Comparison of ENCODE assay signal across 29 cellular contexts in genomic region chr10:101856626-101857025, GRCh38. TPM values are rescaled to one million over a fixed set of nuclear protein-coding genes. Genes with fewer than 3 reads are reported as not detected.
DNase-seq lines count a peak whose midpoint lies in the region; ATAC-seq, FAIRE-seq and TF ChIP-seq lines count a peak whose summit lies in the region.
"Had no signal": no experiment of that assay in that cellular context is flagged by ENCODE, and none has a peak within 500 bp of the region (broad histone marks: within the 10 kb centered on the region; RNA-seq: fewer than 3 reads in every experiment).

No MANE protein-coding gene starts in this region.

- peak overlapping the region; percentile 10 for H3K4me2 ChIP-seq in endothelial cell of umbilical vein (ENCODE audit: insufficient read depth, low read length)

- no peaks in the 10 kb centered on the region for H3K9me1 ChIP-seq in endothelial cell of umbilical vein (replicated peaks; ENCODE audit: control insufficient read depth, extremely low read depth, insufficient read depth, low read length)

- H3K9me3 ChIP-seq in endothelial cell of umbilical vein (replicated peaks; ENCODE audit: control insufficient read depth, insufficient read depth, low read length) = no peaks in the 10 kb centered on the region
- H3K9me3 ChIP-seq: thyroid gland had no signal

- no peak overlapping the region for H3K27ac Mint-ChIP-seq in T-cell
- H3K27ac Mint-ChIP-seq: activated CD4-positive, alpha-beta T cell treated with anti-CD3 and anti-CD28 coated beads, Interleukin-2, amount 10 ng/mL, durations not matched to agents 24 days and 14 days; activated naive CD4-positive, alpha-beta T cell treated with anti-CD3 and anti-CD28 coated beads for 36 hours; CD8-positive, alpha-beta memory T cell; natural killer cell had no signal

- BruUV-seq in endothelial cell of umbilical vein (replicated peaks; lab: Mats Ljungman, UMichigan) = no TSS peak

- H4K20me1 ChIP-seq in endothelial cell of umbilical vein (replicated peaks; ENCODE audit: control insufficient read depth, extremely low read depth, insufficient read depth, low read length) = no peaks in the 10 kb centered on the region

- H3K27me3 ChIP-seq in endothelial cell of umbilical vein (ENCODE audit: control insufficient read depth in 2 of 2, insufficient read depth in 2 of 2, low read length in 2 of 2) = no peaks in the 10 kb centered on the region
- H3K27me3 ChIP-seq: dorsolateral prefrontal cortex, thyroid gland had no signal

- no peaks in the 10 kb centered on the region for H3K79me2 ChIP-seq in endothelial cell of umbilical vein (ENCODE audit: control insufficient read depth, insufficient read depth, low read length)

- H2AFZ ChIP-seq in endothelial cell of umbilical vein (ENCODE audit: low read depth, low read length) = no peak overlapping the region

- peaks cover 38% of the 10 kb centered on the region for H3K36me3 Mint-ChIP-seq in T-cell

- intact Hi-C loops in endothelial cell of umbilical vein (cut with micrococcal nuclease) = no loop called here

- H3K4me3 Mint-ChIP-seq in T-cell = no peak overlapping the region
- H3K4me3 Mint-ChIP-seq: activated CD4-positive, alpha-beta T cell treated with anti-CD3 and anti-CD28 coated beads, Interleukin-2, amount 10 ng/mL, durations not matched to agents 24 days and 14 days; activated naive CD4-positive, alpha-beta T cell treated with anti-CD3 and anti-CD28 coated beads for 36 hours; CD8-positive, alpha-beta memory T cell; immature natural killer cell; natural killer cell had no signal

- H3K4me1 Mint-ChIP-seq in T-cell = peaks cover 10 to 12% (median 11%) of the 10 kb centered on the region in 3 donors

- H3K4me3 ChIP-seq in endothelial cell of umbilical vein (replicated peaks in 1 of 3; ENCODE audit: insufficient read depth in 1 of 3, low read depth in 1 of 3, low read length in 3 of 3) = no peak overlapping the region
- H3K4me3 ChIP-seq: dorsolateral prefrontal cortex, thyroid gland had no signal

- POLR2A ChIA-PET in endothelial cell of umbilical vein (lab: Charles Lee) (no interaction called here), T-cell (lab: Charles Lee) (interaction anchor here in 1 of 2 donors (0.6 kb wide), 1 partner anchor 28 kb away, joined by 5 read pairs; no protein-coding TSS in a partner anchor)

- no peak overlapping the region for H3K9ac ChIP-seq in endothelial cell of umbilical vein (replicated peaks; ENCODE audit: extremely low read depth, insufficient read depth, low read length)

- peaks cover 12% of the 10 kb centered on the region for H3K4me1 ChIP-seq in endothelial cell of umbilical vein (ENCODE audit: control insufficient read depth, extremely low read depth, insufficient read depth, low read length)
- H3K4me1 ChIP-seq: thyroid gland had no signal

- H3K27ac ChIP-seq in endothelial cell of umbilical vein (ENCODE audit: insufficient read depth, low read depth, low read length) = no peak overlapping the region
- H3K27ac ChIP-seq: dorsolateral prefrontal cortex, thyroid gland had no signal

- ATAC-seq in T-cell (replicated peaks in 1 of 4) = no peak
- ATAC-seq: natural killer cell had no signal

- peak; percentile 97 for FAIRE-seq in endothelial cell of umbilical vein (lab: Jason Lieb, UNC)
- no peak for FAIRE-seq in GM12891 (lab: Jason Lieb, UNC)
- FAIRE-seq: frontal cortex, H54 had no signal

- peaks cover 4 to 11% (median 8%) of the 10 kb centered on the region in 3 donors for H3K9me3 Mint-ChIP-seq in T-cell

- no peak for TF ChIP-seq CTCF in endothelial cell of umbilical vein (IDR thresholded peaks at IDR 0.05; ENCODE audit: extremely low read depth in 1 of 2, insufficient read depth in 1 of 2, low read depth in 1 of 2, low read length in 2 of 2)

- dilution Hi-C loops in endothelial cell of umbilical vein (cut with MboI; ENCODE audit: extremely low pct_ligation_motif_present, low sequenced_read_pairs) = no loop called here

- TF ChIP-seq POLR2A in endothelial cell of umbilical vein (IDR thresholded peaks at IDR 0.05; ENCODE audit: low read depth, low read length) = no peak
- TF ChIP-seq POLR2A in GM12891 (IDR thresholded peaks at IDR 0.05; ENCODE audit: low read depth, low read length) = no peak

- no peaks in the 10 kb centered on the region for H3K36me3 ChIP-seq in endothelial cell of umbilical vein (ENCODE audit: control insufficient read depth in 2 of 2, extremely low read depth in 1 of 2, insufficient read depth in 2 of 2, low read length in 2 of 2)
- H3K36me3 ChIP-seq: thyroid gland had no signal

- CTCF ChIA-PET in endothelial cell of umbilical vein (lab: Charles Lee) (interaction anchor here (0.6 to 5.9 kb wide), 6 partner anchors 8 to 153 kb away, joined by 3 to 43 read pairs (median 12); partner anchors contain the start of gene KCNIP2), T-cell (lab: Charles Lee) (interaction anchor here in 1 of 2 donors (0.6 kb wide), 1 partner anchor 789 kb away, joined by 3 read pairs; no protein-coding TSS in a partner anchor)

- no peaks in the 10 kb centered on the region for H3K27me3 Mint-ChIP-seq in T-cell
- H3K27me3 Mint-ChIP-seq: activated CD4-positive, alpha-beta T cell treated with anti-CD3 and anti-CD28 coated beads, Interleukin-2, amount 10 ng/mL, durations not matched to agents 24 days and 14 days; CD8-positive, alpha-beta memory T cell had no signal

- DNase-seq in EL (peak; percentile 38), LHCN-M2 (ENCODE audit: low read depth) (peak; percentile 56), endothelial cell of umbilical vein (ENCODE audit: low read depth, low spot score) (peak; percentile 67), pulmonary artery endothelial cell (ENCODE audit: low read depth, low spot score) (peak; percentile 17), NCI-H2227 treated with DMSO at 0.1 percent for 48 hours (lab: John Stamatoyannopoulos, UW) (no peak), T-cell (no peak), GM12891 (ENCODE audit: insufficient read length, low spot score) (no peak)
- DNase-seq: activated CD4-positive, alpha-beta T cell treated with anti-CD3 and anti-CD28 coated beads, Interleukin-2, amount 10 ng/mL, durations not matched to agents 24 days and 14 days; activated naive CD4-positive, alpha-beta T cell treated with anti-CD3 and anti-CD28 coated beads for 36 hours; activated T-cell treated with anti-CD3 and anti-CD28 coated beads, Interleukin-2, amount 50 U/mL, for 48 hours; anterior cingulate cortex; CD8-positive, alpha-beta memory T cell; central memory CD4-positive, alpha-beta T cell; dorsolateral prefrontal cortex; GDM1; hippocampal formation; immature natural killer cell; Kasumi-1; natural killer cell; NCI-H1092; NCI-H1930; NCI-H226; NCI-H774; stimulated activated CD4-positive, alpha-beta T cell treated with anti-CD3 and anti-CD28 coated beads, Interleukin-12 subunit alpha, Interleukin-12 subunit beta, amount 100 ng/mL, for 4 hours; stimulated activated CD4-positive, alpha-beta T cell treated with anti-CD3 and anti-CD28 coated beads, Interleukin-4, amount 100 ng/mL, for 4 hours; stimulated activated naive CD4-positive, alpha-beta T cell treated with Interleukin-2 at 50 U/mL for 16 hours; thyroid gland had no signal

TF ChIP-seq in endothelial cell of umbilical vein, 7 proteins besides CTCF, POLR2A, EP300 and RAD21:
- peak; percentile 75 for TF ChIP-seq FOS (IDR thresholded peaks at IDR 0.05; ENCODE audit: borderline replicate concordance, insufficient read depth, low read length)
- peak; percentile 31 for TF ChIP-seq JUN (IDR thresholded peaks at IDR 0.05; ENCODE audit: borderline replicate concordance, insufficient read depth, insufficient read length, low read depth)
- no peak for TF ChIP-seq MYC (IDR thresholded peaks at IDR 0.05; ENCODE audit: low read depth, low read length)

TF ChIP-seq in GM12891, 5 proteins besides CTCF, POLR2A, EP300 and RAD21:
- TF ChIP-seq SPI1 (IDR thresholded peaks at IDR 0.05; ENCODE audit: low read depth, low read length) (no peak), POLR2AphosphoS5 (IDR thresholded peaks at IDR 0.05; ENCODE audit: low read depth, low read length) (no peak), TAF1 (IDR thresholded peaks at IDR 0.05; ENCODE audit: low read depth, low read length) (no peak), PAX5 (IDR thresholded peaks at IDR 0.05; ENCODE audit: insufficient read depth, low read length, severe bottlenecking) (no peak), POU2F2 (IDR thresholded peaks at IDR 0.05; ENCODE audit: low read depth, low read length) (no peak)

RNA-seq across cellular contexts. Expression of gene KCNIP2, which starts 13.0 kb away (rescaled TPM):
- 0.17 and 0.26 TPM in 2 replicates for total RNA-seq in LHCN-M2 (2014; rRNA removed)
- polyA plus RNA-seq in LHCN-M2 (2012) = 0.38 TPM
- 2.2 and 3.0 TPM in 2 replicates for total RNA-seq in endothelial cell of umbilical vein
- polyA plus RNA-seq in endothelial cell of umbilical vein = 0.36 and 0.65 TPM in 2 replicates
- 0.05 and 0.11 TPM in 2 replicates for polyA plus RNA-seq in endothelial cell of umbilical vein (2011; cell fraction: cytosol; rRNA removed)
- 3.6 and 3.8 TPM in 2 replicates for polyA plus RNA-seq in endothelial cell of umbilical vein (2011; cell fraction: nucleus; rRNA removed)
- 0.46 and 0.50 TPM in 2 replicates for polyA plus RNA-seq in endothelial cell of umbilical vein (2012)
- 1.4 and 4.7 TPM in 2 replicates for polyA minus RNA-seq in endothelial cell of umbilical vein
- not detected for polyA minus RNA-seq in endothelial cell of umbilical vein (2011; cell fraction: cytosol; rRNA and poly(A)+ RNA removed)
- polyA minus RNA-seq in endothelial cell of umbilical vein (2011; cell fraction: nucleus; rRNA and poly(A)+ RNA removed) = 2.5 and 3.0 TPM in 2 replicates
- total RNA-seq in pulmonary artery endothelial cell = 0.07 and 0.25 TPM in 2 replicates
- 1 to 10 TPM; 2.0 to 3.4 (median 3.1) TPM for total RNA-seq in T-cell
- 1.5 TPM for polyA plus RNA-seq in GM12891 (2012; ENCODE audit: low read depth, missing spikeins)
- polyA plus RNA-seq: CD8-positive, alpha-beta memory T cell; immature natural killer cell had no signal

RNA-seq across cellular contexts. Expression of gene OGA, which starts 38.4 kb away (rescaled TPM):
- total RNA-seq in LHCN-M2 (2014; rRNA removed) = 50.3 and 55.3 TPM in 2 replicates
- polyA plus RNA-seq in LHCN-M2 (2012) = 31.8 TPM
- total RNA-seq in endothelial cell of umbilical vein = 113 and 118 TPM in 2 replicates
- polyA plus RNA-seq in endothelial cell of umbilical vein = 21.6 and 30.8 TPM in 2 replicates
- 22.9 and 25.5 TPM in 2 replicates for polyA plus RNA-seq in endothelial cell of umbilical vein (2011; cell fraction: cytosol; rRNA removed)
- 212 and 252 TPM in 2 replicates for polyA plus RNA-seq in endothelial cell of umbilical vein (2011; cell fraction: nucleus; rRNA removed)
- polyA plus RNA-seq in endothelial cell of umbilical vein (2012) = 82.7 and 99.0 TPM in 2 replicates
- 84.4 and 102 TPM in 2 replicates for polyA minus RNA-seq in endothelial cell of umbilical vein
- 23.2 TPM for polyA minus RNA-seq in endothelial cell of umbilical vein (2011; cell fraction: cytosol; rRNA and poly(A)+ RNA removed)
- polyA minus RNA-seq in endothelial cell of umbilical vein (2011; cell fraction: nucleus; rRNA and poly(A)+ RNA removed) = 122 and 181 TPM in 2 replicates
- 80.0 and 84.5 TPM in 2 replicates for total RNA-seq in pulmonary artery endothelial cell
- total RNA-seq in T-cell = 100 to 1,000 TPM; 232 to 364 (median 244) TPM
- polyA plus RNA-seq in GM12891 (2012; ENCODE audit: low read depth, missing spikeins) = 67.5 TPM

Comparison
In these comparisons a context has a peak if more than half of its experiments do, and no peak if none do; other contexts are left out.
1. DNase-seq: peak in EL (single experiment), LHCN-M2 (single experiment), endothelial cell of umbilical vein (single experiment) and pulmonary artery endothelial cell (single experiment); none in NCI-H2227 treated with DMSO at 0.1 percent for 48 hours (single experiment), T-cell (0 of 34) and GM12891 (single experiment).